Comparison of ENCODE assay signal across 1 cellular context in the genomic region with DNA sequence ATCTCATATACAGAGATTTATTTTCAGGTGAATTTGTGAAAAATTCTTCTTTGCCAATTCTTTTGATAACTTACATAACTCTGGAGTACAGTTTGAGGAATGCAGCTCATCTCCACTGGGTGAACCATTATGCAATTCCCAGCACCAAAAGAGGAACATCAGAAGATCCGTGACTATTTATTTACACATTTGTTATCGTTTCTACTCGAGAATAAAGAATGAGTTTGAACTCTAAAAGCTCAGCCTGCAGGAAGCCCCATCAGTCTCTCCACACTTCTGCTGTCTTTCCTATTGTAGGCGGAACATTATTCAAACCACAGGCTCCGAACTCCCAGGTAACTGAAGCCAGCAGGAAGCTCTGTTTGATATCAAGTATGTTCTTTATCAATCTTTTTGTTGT.
A peak's percentile ranks its signal among the peaks of the same experiment; 100 is the strongest.
TF ChIP-seq lines count a peak whose summit lies in the region.

No MANE protein-coding gene starts in this region.

TF ChIP-seq in HepG2, 621 proteins besides CTCF, POLR2A, EP300 and RAD21 (continued from another document and continues in another):
- TF ChIP-seq CHD4 (IDR thresholded peaks at IDR 0.05; ENCODE audit: borderline replicate concordance, low read length) (no peak), PPARG (CRISPR knock-in tag; conservative IDR thresholded peaks at IDR 0.05) (peak; percentile 64), E2F1 (CRISPR knock-in tag; IDR thresholded peaks at IDR 0.05) (no peak), MXD1 (CRISPR knock-in tag; IDR thresholded peaks at IDR 0.05) (no peak), ZNF644 (CRISPR knock-in tag; IDR thresholded peaks at IDR 0.05; ENCODE audit: low read depth) (peak; percentile 83; the same call in 1 of the 2 replicates), SOX13 (IDR thresholded peaks at IDR 0.05) (peak; percentile 52; the same call in 1 of the 2 replicates), SOX13 (CRISPR knock-in tag; conservative IDR thresholded peaks at IDR 0.05 in 1 of 2, IDR thresholded peaks at IDR 0.05 in 1 of 2) (peak in 1 of 2 experiments; percentile 92; a peak in 2 of 4 replicates), ZNF430 (CRISPR knock-in tag; IDR thresholded peaks at IDR 0.05) (peak; percentile 38; the same call in 1 of the 2 replicates), ZNF234 (CRISPR knock-in tag; conservative IDR thresholded peaks at IDR 0.05) (no peak), ZNF317 (CRISPR knock-in tag; IDR thresholded peaks at IDR 0.05) (no peak), NFKBIZ (CRISPR knock-in tag; IDR thresholded peaks at IDR 0.05) (peak; percentile 62; the same call in 1 of the 2 replicates), HMG20B (CRISPR knock-in tag; conservative IDR thresholded peaks at IDR 0.05) (peak; percentile 59; the same call in 1 of the 2 replicates), FOXP1 (IDR thresholded peaks at IDR 0.05) (no peak), FOXP1 (CRISPR knock-in tag; IDR thresholded peaks at IDR 0.05) (peak; percentile 60; the same call in 1 of the 2 replicates), SRSF9 (IDR thresholded peaks at IDR 0.05; ENCODE audit: borderline replicate concordance, insufficient read depth, low read depth, low read length, poor library complexity, severe bottlenecking) (no peak), KLF6 (CRISPR knock-in tag; IDR thresholded peaks at IDR 0.05) (no peak; the same call in 1 of the 2 replicates), ZNF619 (CRISPR knock-in tag; IDR thresholded peaks at IDR 0.05) (no peak), HOXD1 (CRISPR knock-in tag; IDR thresholded peaks at IDR 0.05) (0 out of 2 replicates have a peak, but pooled peaks have one; percentile 57), ZBTB7B (CRISPR knock-in tag; IDR thresholded peaks at IDR 0.05) (0 out of 2 replicates have a peak, but pooled peaks have one; percentile 39), ZNF546 (CRISPR knock-in tag; conservative IDR thresholded peaks at IDR 0.05) (no peak), SP2 (CRISPR knock-in tag; IDR thresholded peaks at IDR 0.05) (no peak), GRHL1 (CRISPR knock-in tag; conservative IDR thresholded peaks at IDR 0.05) (no peak), ZNF264 (CRISPR knock-in tag; IDR thresholded peaks at IDR 0.05) (0 out of 2 replicates have a peak, but pooled peaks have one; percentile 56), ZNF790 (CRISPR knock-in tag; IDR thresholded peaks at IDR 0.05; ENCODE audit: borderline replicate concordance) (no peak), CHCHD3 (CRISPR knock-in tag; IDR thresholded peaks at IDR 0.05) (no peak), CENPT (CRISPR knock-in tag; IDR thresholded peaks at IDR 0.05; ENCODE audit: low read depth) (no peak), LCORL (IDR thresholded peaks at IDR 0.05) (no peak), LCORL (CRISPR knock-in tag; IDR thresholded peaks at IDR 0.05) (peak; percentile 76; the same call in 1 of the 2 replicates), NCOA2 (CRISPR knock-in tag; IDR thresholded peaks at IDR 0.05) (peak; percentile 85), ZHX2 (IDR thresholded peaks at IDR 0.05; ENCODE audit: low read depth) (no peak), ZHX2 (CRISPR knock-in tag; IDR thresholded peaks at IDR 0.05; ENCODE audit: borderline replicate concordance) (no peak), FOXM1 (CRISPR knock-in tag; IDR thresholded peaks at IDR 0.05) (no peak), ZNF670 (CRISPR knock-in tag; IDR thresholded peaks at IDR 0.05; ENCODE audit: borderline replicate concordance) (no peak; the same call in 1 of the 2 replicates)
- TF ChIP-seq, protein P1, sequence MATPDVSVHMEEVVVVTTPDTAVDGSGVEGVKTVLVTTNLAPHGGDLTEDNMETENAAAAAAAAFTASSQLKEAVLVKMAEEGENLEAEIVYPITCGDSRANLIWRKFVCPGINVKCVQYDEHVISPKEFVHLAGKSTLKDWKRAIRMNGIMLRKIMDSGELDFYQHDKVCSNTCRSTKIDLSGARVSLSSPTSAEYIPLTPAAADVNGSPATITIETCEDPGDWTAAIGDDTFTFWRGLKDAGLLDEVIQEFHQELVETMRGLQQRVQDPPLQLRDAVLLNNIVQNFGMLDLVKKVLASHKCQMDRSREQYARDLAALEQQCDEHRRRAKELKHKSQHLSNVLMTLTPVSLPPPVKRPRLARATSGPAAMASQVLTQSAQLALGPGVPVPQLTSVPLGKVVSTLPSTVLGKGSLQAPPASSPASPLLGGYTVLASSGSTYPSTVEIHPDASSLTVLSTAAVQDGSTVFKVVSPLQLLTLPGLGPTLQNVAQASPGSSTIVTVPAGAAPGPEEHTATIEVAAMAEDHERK (CRISPR knock-in tag; IDR thresholded peaks at IDR 0.05; ENCODE audit: low read depth) = no peak
- TF ChIP-seq, protein P2, sequence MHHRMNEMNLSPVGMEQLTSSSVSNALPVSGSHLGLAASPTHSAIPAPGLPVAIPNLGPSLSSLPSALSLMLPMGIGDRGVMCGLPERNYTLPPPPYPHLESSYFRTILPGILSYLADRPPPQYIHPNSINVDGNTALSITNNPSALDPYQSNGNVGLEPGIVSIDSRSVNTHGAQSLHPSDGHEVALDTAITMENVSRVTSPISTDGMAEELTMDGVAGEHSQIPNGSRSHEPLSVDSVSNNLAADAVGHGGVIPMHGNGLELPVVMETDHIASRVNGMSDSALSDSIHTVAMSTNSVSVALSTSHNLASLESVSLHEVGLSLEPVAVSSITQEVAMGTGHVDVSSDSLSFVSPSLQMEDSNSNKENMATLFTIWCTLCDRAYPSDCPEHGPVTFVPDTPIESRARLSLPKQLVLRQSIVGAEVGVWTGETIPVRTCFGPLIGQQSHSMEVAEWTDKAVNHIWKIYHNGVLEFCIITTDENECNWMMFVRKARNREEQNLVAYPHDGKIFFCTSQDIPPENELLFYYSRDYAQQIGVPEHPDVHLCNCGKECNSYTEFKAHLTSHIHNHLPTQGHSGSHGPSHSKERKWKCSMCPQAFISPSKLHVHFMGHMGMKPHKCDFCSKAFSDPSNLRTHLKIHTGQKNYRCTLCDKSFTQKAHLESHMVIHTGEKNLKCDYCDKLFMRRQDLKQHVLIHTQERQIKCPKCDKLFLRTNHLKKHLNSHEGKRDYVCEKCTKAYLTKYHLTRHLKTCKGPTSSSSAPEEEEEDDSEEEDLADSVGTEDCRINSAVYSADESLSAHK (CRISPR knock-in tag; IDR thresholded peaks at IDR 0.05; ENCODE audit: borderline replicate concordance) = no peak
- TF ChIP-seq, protein P3, sequence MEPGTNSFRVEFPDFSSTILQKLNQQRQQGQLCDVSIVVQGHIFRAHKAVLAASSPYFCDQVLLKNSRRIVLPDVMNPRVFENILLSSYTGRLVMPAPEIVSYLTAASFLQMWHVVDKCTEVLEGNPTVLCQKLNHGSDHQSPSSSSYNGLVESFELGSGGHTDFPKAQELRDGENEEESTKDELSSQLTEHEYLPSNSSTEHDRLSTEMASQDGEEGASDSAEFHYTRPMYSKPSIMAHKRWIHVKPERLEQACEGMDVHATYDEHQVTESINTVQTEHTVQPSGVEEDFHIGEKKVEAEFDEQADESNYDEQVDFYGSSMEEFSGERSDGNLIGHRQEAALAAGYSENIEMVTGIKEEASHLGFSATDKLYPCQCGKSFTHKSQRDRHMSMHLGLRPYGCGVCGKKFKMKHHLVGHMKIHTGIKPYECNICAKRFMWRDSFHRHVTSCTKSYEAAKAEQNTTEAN (CRISPR knock-in tag; conservative IDR thresholded peaks at IDR 0.05) = 0 out of 2 replicates have a peak, but pooled peaks have one; percentile 77
- TF ChIP-seq, protein P4, sequence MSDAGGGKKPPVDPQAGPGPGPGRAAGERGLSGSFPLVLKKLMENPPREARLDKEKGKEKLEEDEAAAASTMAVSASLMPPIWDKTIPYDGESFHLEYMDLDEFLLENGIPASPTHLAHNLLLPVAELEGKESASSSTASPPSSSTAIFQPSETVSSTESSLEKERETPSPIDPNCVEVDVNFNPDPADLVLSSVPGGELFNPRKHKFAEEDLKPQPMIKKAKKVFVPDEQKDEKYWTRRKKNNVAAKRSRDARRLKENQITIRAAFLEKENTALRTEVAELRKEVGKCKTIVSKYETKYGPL (CRISPR knock-in tag; IDR thresholded peaks at IDR 0.05) = peak; percentile 97
- TF ChIP-seq, protein P5, sequence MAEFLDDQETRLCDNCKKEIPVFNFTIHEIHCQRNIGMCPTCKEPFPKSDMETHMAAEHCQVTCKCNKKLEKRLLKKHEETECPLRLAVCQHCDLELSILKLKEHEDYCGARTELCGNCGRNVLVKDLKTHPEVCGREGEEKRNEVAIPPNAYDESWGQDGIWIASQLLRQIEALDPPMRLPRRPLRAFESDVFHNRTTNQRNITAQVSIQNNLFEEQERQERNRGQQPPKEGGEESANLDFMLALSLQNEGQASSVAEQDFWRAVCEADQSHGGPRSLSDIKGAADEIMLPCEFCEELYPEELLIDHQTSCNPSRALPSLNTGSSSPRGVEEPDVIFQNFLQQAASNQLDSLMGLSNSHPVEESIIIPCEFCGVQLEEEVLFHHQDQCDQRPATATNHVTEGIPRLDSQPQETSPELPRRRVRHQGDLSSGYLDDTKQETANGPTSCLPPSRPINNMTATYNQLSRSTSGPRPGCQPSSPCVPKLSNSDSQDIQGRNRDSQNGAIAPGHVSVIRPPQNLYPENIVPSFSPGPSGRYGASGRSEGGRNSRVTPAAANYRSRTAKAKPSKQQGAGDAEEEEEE (CRISPR knock-in tag; IDR thresholded peaks at IDR 0.05; ENCODE audit: borderline replicate concordance) = no peak
- TF ChIP-seq, protein P6, sequence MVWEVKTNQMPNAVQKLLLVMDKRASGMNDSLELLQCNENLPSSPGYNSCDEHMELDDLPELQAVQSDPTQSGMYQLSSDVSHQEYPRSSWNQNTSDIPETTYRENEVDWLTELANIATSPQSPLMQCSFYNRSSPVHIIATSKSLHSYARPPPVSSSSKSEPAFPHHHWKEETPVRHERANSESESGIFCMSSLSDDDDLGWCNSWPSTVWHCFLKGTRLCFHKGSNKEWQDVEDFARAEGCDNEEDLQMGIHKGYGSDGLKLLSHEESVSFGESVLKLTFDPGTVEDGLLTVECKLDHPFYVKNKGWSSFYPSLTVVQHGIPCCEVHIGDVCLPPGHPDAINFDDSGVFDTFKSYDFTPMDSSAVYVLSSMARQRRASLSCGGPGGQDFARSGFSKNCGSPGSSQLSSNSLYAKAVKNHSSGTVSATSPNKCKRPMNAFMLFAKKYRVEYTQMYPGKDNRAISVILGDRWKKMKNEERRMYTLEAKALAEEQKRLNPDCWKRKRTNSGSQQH (CRISPR knock-in tag; IDR thresholded peaks at IDR 0.05; ENCODE audit: low read depth) = no peak
